ENCODE assay signal across 12 cellular contexts in the genomic region with DNA sequence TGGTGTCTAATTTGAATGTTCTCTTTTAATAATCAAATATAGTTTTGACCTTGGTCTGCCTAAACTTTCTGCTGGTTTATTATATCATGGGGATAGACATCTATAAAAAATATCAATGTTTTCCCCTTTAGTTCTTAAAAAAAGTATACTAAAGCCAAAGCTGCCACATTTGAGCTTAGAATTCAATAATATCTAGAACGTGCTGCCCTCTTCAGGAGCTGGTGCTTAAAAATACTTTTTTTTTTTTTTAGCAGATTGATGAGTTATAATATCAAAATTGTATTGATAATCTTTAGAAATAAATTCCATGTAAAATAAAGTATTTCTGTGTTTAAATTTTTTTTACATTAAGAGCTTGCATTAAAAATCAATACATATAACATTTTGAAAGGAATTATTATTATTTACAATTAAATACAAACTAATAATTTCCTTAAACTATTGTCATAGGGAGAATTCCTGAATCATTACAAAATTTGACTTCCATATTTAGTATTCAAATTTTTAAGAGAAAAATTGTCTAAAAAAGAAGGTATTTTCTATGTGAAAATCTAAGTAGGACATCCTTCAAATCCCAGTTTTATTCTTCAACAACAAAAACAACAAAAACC. TPM values are rescaled to one million over a fixed set of nuclear protein-coding genes. Genes with fewer than 3 reads are reported as not detected.
A peak's percentile ranks its signal among the peaks of the same experiment; 100 is the strongest.
DNase-seq lines count a peak whose midpoint lies in the region; ATAC-seq and TF ChIP-seq lines count a peak whose summit lies in the region.
"Had no signal": no experiment of that assay in that cellular context is flagged by ENCODE, and none has a peak within 500 bp of the region (broad histone marks: within the 10 kb centered on the region; RNA-seq: fewer than 3 reads in every experiment).

No MANE protein-coding gene starts in this region.

- no peak overlapping the region for H3K4me3 ChIP-seq in brain microvascular endothelial cell (ENCODE audit: low read depth, low read length)
- H3K4me3 ChIP-seq in liver (ENCODE audit: low read depth in 1 of 3, low read length in 3 of 3) = no peak overlapping the region
- H3K4me3 ChIP-seq in spleen = no peak overlapping the region
- H3K4me3 ChIP-seq in prostate gland = no peak overlapping the region

- H3K9me3 ChIP-seq in liver (ENCODE audit: control insufficient read depth in 4 of 4, low read length in 3 of 4) = no peaks in the 10 kb centered on the region
- H3K9me3 ChIP-seq in spleen = no peaks in the 10 kb centered on the region
- H3K9me3 ChIP-seq in prostate gland = no peaks in the 10 kb centered on the region

- no peaks in the 10 kb centered on the region for H3K27me3 ChIP-seq in brain microvascular endothelial cell (replicated peaks)
- H3K27me3 ChIP-seq in liver (ENCODE audit: control insufficient read depth in 4 of 4, insufficient read depth in 4 of 4, low read length in 3 of 4) = no peaks in the 10 kb centered on the region
- no peaks in the 10 kb centered on the region for H3K27me3 ChIP-seq in spleen (replicated peaks in 1 of 7)
- no peaks in the 10 kb centered on the region for H3K27me3 ChIP-seq in prostate gland (replicated peaks; ENCODE audit: insufficient read depth)

- H3K27ac ChIP-seq in brain microvascular endothelial cell (no peak overlapping the region), liver (ENCODE audit: low read depth in 1 of 2, low read length in 2 of 2) (no peak overlapping the region), spleen (no peak overlapping the region), prostate gland (no peak overlapping the region)
- H3K27ac ChIP-seq: WERI-Rb-1 had no signal

- H3K36me3 ChIP-seq in brain microvascular endothelial cell (replicated peaks) = no peaks in the 10 kb centered on the region
- no peaks in the 10 kb centered on the region for H3K36me3 ChIP-seq in liver (ENCODE audit: control insufficient read depth in 4 of 4, insufficient read depth in 3 of 4, low read depth in 1 of 4, low read length in 3 of 4)
- H3K36me3 ChIP-seq in spleen = no peaks in the 10 kb centered on the region
- H3K36me3 ChIP-seq in prostate gland = no peaks in the 10 kb centered on the region
- H3K36me3 ChIP-seq: WERI-Rb-1 had no signal

- no peak for TF ChIP-seq POLR2A in spleen (IDR thresholded peaks at IDR 0.05)
- no peak for TF ChIP-seq POLR2A in prostate gland (IDR thresholded peaks at IDR 0.05)

- DNase-seq in AG20443 (ENCODE audit: low spot score) (peak; percentile 28), HT-29 (ENCODE audit: low spot score) (peak; percentile 37), brain microvascular endothelial cell (peak; percentile 6), spleen (no peak), prostate gland (ENCODE audit: low spot score) (no peak), GM20000 (ENCODE audit: low spot score) (no peak)
- DNase-seq: central memory CD4-positive, alpha-beta T cell; natural killer cell; NCI-H2029; WERI-Rb-1 had no signal

- intact Hi-C loops in spleen (cut with DNase I; ENCODE audit: low total_unique reads) (no loop called here), prostate gland (cut with DNase I) (no loop called here)

- in situ Hi-C loops in brain microvascular endothelial cell (cut with HindIII; ENCODE audit: low pct_ligation_motif_present, low sequenced_read_pairs) = no loop called here

- H3K4me1 ChIP-seq in liver (ENCODE audit: control insufficient read depth in 4 of 4, insufficient read depth in 4 of 4, low read length in 3 of 4) (no peaks in the 10 kb centered on the region), spleen (no peaks in the 10 kb centered on the region), prostate gland (replicated peaks) (peaks cover 5% of the 10 kb centered on the region)

- WGBS in liver = 1% methylated on average over 1 of the region's 1 CpG
- 0 to 9% (median 2%) methylated on average over 1 of the region's 1 CpG for WGBS in spleen, 5 donors
- 4% methylated on average over 1 of the region's 1 CpG for WGBS in prostate gland

- H3K9ac ChIP-seq in liver (ENCODE audit: low read depth in 1 of 2, low read length in 2 of 2) = no peak overlapping the region

- ATAC-seq in HG02981 (IDR thresholded peaks at IDR 0.05; ENCODE audit: unreplicated experiment) = no peak
- ATAC-seq: natural killer cell had no signal

- peak; percentile 77 for TF ChIP-seq RAD21 in liver (IDR thresholded peaks at IDR 0.05)

- TF ChIP-seq CTCF in brain microvascular endothelial cell (IDR thresholded peaks at IDR 0.05; ENCODE audit: low read depth, low read length, missing control alignments) = peak; percentile 43
- TF ChIP-seq CTCF in liver (IDR thresholded peaks at IDR 0.05; ENCODE audit: low read depth, low read length, missing input control) = peak; percentile 31
- peak in 2 of 11 experiments; percentile 12 to 27 for TF ChIP-seq CTCF in spleen (IDR thresholded peaks at IDR 0.05 in 8 of 11, conservative IDR thresholded peaks at IDR 0.05 in 3 of 11)
- peak in 2 of 4 experiments; percentile 36 to 43 for TF ChIP-seq CTCF in prostate gland (IDR thresholded peaks at IDR 0.05)
- no peak for TF ChIP-seq CTCF in GM20000 (IDR thresholded peaks at IDR 0.05; ENCODE audit: extremely low read depth, missing control alignments)

TF ChIP-seq in liver, 16 proteins besides CTCF, POLR2A, EP300 and RAD21:
- TF ChIP-seq, protein P1, sequence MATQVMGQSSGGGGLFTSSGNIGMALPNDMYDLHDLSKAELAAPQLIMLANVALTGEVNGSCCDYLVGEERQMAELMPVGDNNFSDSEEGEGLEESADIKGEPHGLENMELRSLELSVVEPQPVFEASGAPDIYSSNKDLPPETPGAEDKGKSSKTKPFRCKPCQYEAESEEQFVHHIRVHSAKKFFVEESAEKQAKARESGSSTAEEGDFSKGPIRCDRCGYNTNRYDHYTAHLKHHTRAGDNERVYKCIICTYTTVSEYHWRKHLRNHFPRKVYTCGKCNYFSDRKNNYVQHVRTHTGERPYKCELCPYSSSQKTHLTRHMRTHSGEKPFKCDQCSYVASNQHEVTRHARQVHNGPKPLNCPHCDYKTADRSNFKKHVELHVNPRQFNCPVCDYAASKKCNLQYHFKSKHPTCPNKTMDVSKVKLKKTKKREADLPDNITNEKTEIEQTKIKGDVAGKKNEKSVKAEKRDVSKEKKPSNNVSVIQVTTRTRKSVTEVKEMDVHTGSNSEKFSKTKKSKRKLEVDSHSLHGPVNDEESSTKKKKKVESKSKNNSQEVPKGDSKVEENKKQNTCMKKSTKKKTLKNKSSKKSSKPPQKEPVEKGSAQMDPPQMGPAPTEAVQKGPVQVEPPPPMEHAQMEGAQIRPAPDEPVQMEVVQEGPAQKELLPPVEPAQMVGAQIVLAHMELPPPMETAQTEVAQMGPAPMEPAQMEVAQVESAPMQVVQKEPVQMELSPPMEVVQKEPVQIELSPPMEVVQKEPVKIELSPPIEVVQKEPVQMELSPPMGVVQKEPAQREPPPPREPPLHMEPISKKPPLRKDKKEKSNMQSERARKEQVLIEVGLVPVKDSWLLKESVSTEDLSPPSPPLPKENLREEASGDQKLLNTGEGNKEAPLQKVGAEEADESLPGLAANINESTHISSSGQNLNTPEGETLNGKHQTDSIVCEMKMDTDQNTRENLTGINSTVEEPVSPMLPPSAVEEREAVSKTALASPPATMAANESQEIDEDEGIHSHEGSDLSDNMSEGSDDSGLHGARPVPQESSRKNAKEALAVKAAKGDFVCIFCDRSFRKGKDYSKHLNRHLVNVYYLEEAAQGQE (IDR thresholded peaks at IDR 0.05) = no peak
- TF ChIP-seq FOXA1 (IDR thresholded peaks at IDR 0.05) = no peak
- TF ChIP-seq FOXA2 (IDR thresholded peaks at IDR 0.05) = no peak
- TF ChIP-seq, protein P2, sequence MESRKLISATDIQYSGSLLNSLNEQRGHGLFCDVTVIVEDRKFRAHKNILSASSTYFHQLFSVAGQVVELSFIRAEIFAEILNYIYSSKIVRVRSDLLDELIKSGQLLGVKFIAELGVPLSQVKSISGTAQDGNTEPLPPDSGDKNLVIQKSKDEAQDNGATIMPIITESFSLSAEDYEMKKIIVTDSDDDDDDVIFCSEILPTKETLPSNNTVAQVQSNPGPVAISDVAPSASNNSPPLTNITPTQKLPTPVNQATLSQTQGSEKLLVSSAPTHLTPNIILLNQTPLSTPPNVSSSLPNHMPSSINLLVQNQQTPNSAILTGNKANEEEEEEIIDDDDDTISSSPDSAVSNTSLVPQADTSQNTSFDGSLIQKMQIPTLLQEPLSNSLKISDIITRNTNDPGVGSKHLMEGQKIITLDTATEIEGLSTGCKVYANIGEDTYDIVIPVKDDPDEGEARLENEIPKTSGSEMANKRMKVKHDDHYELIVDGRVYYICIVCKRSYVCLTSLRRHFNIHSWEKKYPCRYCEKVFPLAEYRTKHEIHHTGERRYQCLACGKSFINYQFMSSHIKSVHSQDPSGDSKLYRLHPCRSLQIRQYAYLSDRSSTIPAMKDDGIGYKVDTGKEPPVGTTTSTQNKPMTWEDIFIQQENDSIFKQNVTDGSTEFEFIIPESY (IDR thresholded peaks at IDR 0.05) = no peak

RNA-seq across cellular contexts. Expression of a gene that starts 40.1 kb away (rescaled TPM):
- 0.97 TPM in 1 of 2 replicates, not detected in the other for total RNA-seq in HT-29 (2014; rRNA removed; shearing (Covaris generic))
- total RNA-seq in liver = 10 to 100 TPM; 37.9 to 82.0 TPM
- polyA plus RNA-seq in liver = 10 to 100 TPM; 21.1 to 25.4 TPM
- 100 to 1,000 TPM in 2 of 7 donors, 10 to 100 TPM in 5; 36.9 to 115 (median 84.3) TPM for total RNA-seq in spleen
- 1 to 10 TPM; 5.4 to 7.8 (median 7.1) TPM for polyA plus RNA-seq in spleen
- 10 to 100 TPM; 34.0 to 54.0 TPM for total RNA-seq in prostate gland
- total RNA-seq: natural killer cell had no signal

Comparison
In these comparisons a context has a peak if more than half of its experiments do, and no peak if none do; other contexts are left out.
1. DNase-seq: peak in AG20443 (single experiment), HT-29 (single experiment) and brain microvascular endothelial cell (single experiment); none in spleen (single experiment), prostate gland (single experiment) and GM20000 (single experiment).
2. RNA of a gene that starts 40.1 kb away (total RNA-seq): 36.9 to 115 TPM in spleen, 37.9 to 82.0 TPM in liver and 34.0 to 54.0 TPM in prostate gland; 0.97 TPM in HT-29; every median in the first group is over 10 times any median in the second.